ENCODE assay signal across 8 cellular contexts in genomic region chr4:1628892-1629703, GRCh38. TPM values are rescaled to one million over a fixed set of nuclear protein-coding genes. Genes with fewer than 3 reads are reported as not detected.
DNase-seq lines count a peak whose midpoint lies in the region; ATAC-seq, FAIRE-seq and TF ChIP-seq lines count a peak whose summit lies in the region.

No MANE protein-coding gene starts in this region.

- no peak overlapping the region for H3K9ac ChIP-seq in endothelial cell of umbilical vein (replicated peaks; ENCODE audit: extremely low read depth, insufficient read depth, low read length)

- no peaks in the 10 kb centered on the region for H3K36me3 ChIP-seq in endothelial cell of umbilical vein (ENCODE audit: control insufficient read depth in 2 of 2, extremely low read depth in 1 of 2, insufficient read depth in 2 of 2, low read length in 2 of 2)

- no peak overlapping the region for H3K4me2 ChIP-seq in endothelial cell of umbilical vein (ENCODE audit: insufficient read depth, low read length)

- TF ChIP-seq CTCF in AG09319 (IDR thresholded peaks at IDR 0.05; ENCODE audit: low read depth, low read length) (peak; percentile 95), endothelial cell of umbilical vein (IDR thresholded peaks at IDR 0.05; ENCODE audit: extremely low read depth in 1 of 2, insufficient read depth in 1 of 2, low read depth in 1 of 2, low read length in 2 of 2) (peak; percentile 97 to 99)

- H3K4me1 Mint-ChIP-seq in naive B cell = no peaks in the 10 kb centered on the region
- H3K4me1 Mint-ChIP-seq in stimulated activated effector memory CD8-positive, alpha-beta T cell treated with anti-CD3 and anti-CD28 coated beads, Interleukin-12 subunit alpha, Interleukin-12 subunit beta, amount 100 ng/mL, for 72 hours = no peaks in the 10 kb centered on the region

- ATAC-seq in naive B cell (ENCODE audit: low read depth in 2 of 2) (peak; percentile 63 to 65), GM18517 (IDR thresholded peaks at IDR 0.05; ENCODE audit: unreplicated experiment) (no peak)
- peak; percentile 81 for ATAC-seq in stimulated activated effector memory CD8-positive, alpha-beta T cell treated with anti-CD3 and anti-CD28 coated beads, Interleukin-12 subunit alpha, Interleukin-12 subunit beta, amount 100 ng/mL, for 72 hours

- FAIRE-seq in GM19239 (lab: Jason Lieb, UNC) (no peak), endothelial cell of umbilical vein (lab: Jason Lieb, UNC) (peak; percentile 82)

- no TSS peak for BruUV-seq in endothelial cell of umbilical vein (replicated peaks; lab: Mats Ljungman, UMichigan)

- no peak for TF ChIP-seq POLR2A in endothelial cell of umbilical vein (IDR thresholded peaks at IDR 0.05; ENCODE audit: low read depth, low read length)

- H3K9me3 ChIP-seq in endothelial cell of umbilical vein (replicated peaks; ENCODE audit: control insufficient read depth, insufficient read depth, low read length) = no peaks in the 10 kb centered on the region

- intact Hi-C loops in endothelial cell of umbilical vein (cut with micrococcal nuclease) = loop anchor here (1.0 kb wide), 2 partner anchors 273 to 462 kb away; no protein-coding TSS in a partner anchor

- no peaks in the 10 kb centered on the region for H3K36me3 Mint-ChIP-seq in naive B cell
- no peaks in the 10 kb centered on the region for H3K36me3 Mint-ChIP-seq in stimulated activated effector memory CD8-positive, alpha-beta T cell treated with anti-CD3 and anti-CD28 coated beads, Interleukin-12 subunit alpha, Interleukin-12 subunit beta, amount 100 ng/mL, for 72 hours

- no peaks in the 10 kb centered on the region for H3K79me2 ChIP-seq in endothelial cell of umbilical vein (ENCODE audit: control insufficient read depth, insufficient read depth, low read length)

- no peak overlapping the region for H3K27ac ChIP-seq in endothelial cell of umbilical vein (ENCODE audit: insufficient read depth, low read depth, low read length)

- H3K9me1 ChIP-seq in endothelial cell of umbilical vein (replicated peaks; ENCODE audit: control insufficient read depth, extremely low read depth, insufficient read depth, low read length) = no peaks in the 10 kb centered on the region

- H2AFZ ChIP-seq in endothelial cell of umbilical vein (ENCODE audit: low read depth, low read length) = no peak overlapping the region

- H3K4me3 Mint-ChIP-seq in naive B cell = no peak overlapping the region
- H3K4me3 Mint-ChIP-seq in stimulated activated effector memory CD8-positive, alpha-beta T cell treated with anti-CD3 and anti-CD28 coated beads, Interleukin-12 subunit alpha, Interleukin-12 subunit beta, amount 100 ng/mL, for 72 hours = no peak overlapping the region

- H3K4me3 ChIP-seq in endothelial cell of umbilical vein (replicated peaks in 1 of 3; ENCODE audit: insufficient read depth in 1 of 3, low read depth in 1 of 3, low read length in 3 of 3) = no peak overlapping the region

- no peaks in the 10 kb centered on the region for H3K27me3 Mint-ChIP-seq in naive B cell

- DNase-seq in AG09319 (ENCODE audit: extremely low read depth, low read depth) = no peak
- peak; percentile 93 for DNase-seq in GM19239 (ENCODE audit: insufficient read length, low spot score)
- peak; percentile 3 for DNase-seq in NCI-H526 treated with DMSO at 0.1 percent for 48 hours (lab: John Stamatoyannopoulos, UW)
- DNase-seq in activated CD8-positive, alpha-beta memory T cell treated with anti-CD3 and anti-CD28 coated beads for 4 hours (ENCODE audit: low read depth in 2 of 2) = peak; percentile 24 to 36
- DNase-seq in endothelial cell of umbilical vein (ENCODE audit: low read depth, low spot score) = peak; percentile 22
- peak; percentile 59 for DNase-seq in naive B cell
- DNase-seq in stimulated activated effector memory CD8-positive, alpha-beta T cell treated with anti-CD3 and anti-CD28 coated beads, Interleukin-12 subunit alpha, Interleukin-12 subunit beta, amount 100 ng/mL, for 72 hours (ENCODE audit: low spot score in 2 of 2) = peak; percentile 80 to 89

- dilution Hi-C loops in endothelial cell of umbilical vein (cut with MboI; ENCODE audit: extremely low pct_ligation_motif_present, low sequenced_read_pairs) = no loop called here

- no peaks in the 10 kb centered on the region for H4K20me1 ChIP-seq in endothelial cell of umbilical vein (replicated peaks; ENCODE audit: control insufficient read depth, extremely low read depth, insufficient read depth, low read length)

- no peaks in the 10 kb centered on the region for H3K4me1 ChIP-seq in endothelial cell of umbilical vein (ENCODE audit: control insufficient read depth, extremely low read depth, insufficient read depth, low read length)

- no peaks in the 10 kb centered on the region for H3K9me3 Mint-ChIP-seq in naive B cell
- H3K9me3 Mint-ChIP-seq in stimulated activated effector memory CD8-positive, alpha-beta T cell treated with anti-CD3 and anti-CD28 coated beads, Interleukin-12 subunit alpha, Interleukin-12 subunit beta, amount 100 ng/mL, for 72 hours = no peaks in the 10 kb centered on the region

- POLR2A ChIA-PET in endothelial cell of umbilical vein (lab: Charles Lee) = no interaction called here

- CTCF ChIA-PET in endothelial cell of umbilical vein (lab: Charles Lee) = interaction anchor here (0.7 to 2.2 kb wide), 12 partner anchors 9 to 283 kb away, joined by 3 to 53 read pairs (median 6); partner anchors contain the start of gene UVSSA

- peak overlapping the region in 1 of 6 donors; percentile 41 for H3K27ac Mint-ChIP-seq in naive B cell
- no peak overlapping the region for H3K27ac Mint-ChIP-seq in stimulated activated effector memory CD8-positive, alpha-beta T cell treated with anti-CD3 and anti-CD28 coated beads, Interleukin-12 subunit alpha, Interleukin-12 subunit beta, amount 100 ng/mL, for 72 hours

- H3K27me3 ChIP-seq in endothelial cell of umbilical vein (ENCODE audit: control insufficient read depth in 2 of 2, insufficient read depth in 2 of 2, low read length in 2 of 2) = no peaks in the 10 kb centered on the region

TF ChIP-seq in endothelial cell of umbilical vein, 7 proteins besides CTCF, POLR2A, EP300 and RAD21:
- no peak for TF ChIP-seq MAX (IDR thresholded peaks at IDR 0.05; ENCODE audit: insufficient read depth, insufficient read length)
- TF ChIP-seq GATA2 (IDR thresholded peaks at IDR 0.05; ENCODE audit: insufficient read depth, insufficient read length, low read depth, low read length) = no peak
- TF ChIP-seq FOS (IDR thresholded peaks at IDR 0.05; ENCODE audit: borderline replicate concordance, insufficient read depth, low read length) = no peak
- no peak for TF ChIP-seq JUN (IDR thresholded peaks at IDR 0.05; ENCODE audit: borderline replicate concordance, insufficient read depth, insufficient read length, low read depth)
- no peak for TF ChIP-seq EZH2 (IDR thresholded peaks at IDR 0.05; ENCODE audit: borderline replicate concordance, low read depth, low read length, severe bottlenecking)
- TF ChIP-seq POLR2AphosphoS5 (IDR thresholded peaks at IDR 0.05; ENCODE audit: insufficient read depth, low read depth, low read length) = no peak
- TF ChIP-seq MYC (IDR thresholded peaks at IDR 0.05; ENCODE audit: low read depth, low read length) = no peak

RNA-seq across cellular contexts. Expression of gene FAM53A, which starts 55.0 kb away (rescaled TPM):
- 1.3 and 1.7 TPM in 2 replicates for total RNA-seq in endothelial cell of umbilical vein
- 1.3 and 1.8 TPM in 2 replicates for polyA plus RNA-seq in endothelial cell of umbilical vein
- 0.83 and 1.6 TPM in 2 replicates for polyA plus RNA-seq in endothelial cell of umbilical vein (2011; cell fraction: cytosol; rRNA removed)
- 2.0 and 2.8 TPM in 2 replicates for polyA plus RNA-seq in endothelial cell of umbilical vein (2011; cell fraction: nucleus; rRNA removed)
- polyA plus RNA-seq in endothelial cell of umbilical vein (2012) = 0.25 and 1.3 TPM in 2 replicates
- 0.45 and 0.75 TPM in 2 replicates for polyA minus RNA-seq in endothelial cell of umbilical vein
- 1.7 TPM for polyA minus RNA-seq in endothelial cell of umbilical vein (2011; cell fraction: cytosol; rRNA and poly(A)+ RNA removed)
- polyA minus RNA-seq in endothelial cell of umbilical vein (2011; cell fraction: nucleus; rRNA and poly(A)+ RNA removed) = 1.5 and 1.9 TPM in 2 replicates
- 1 to 10 TPM; 1.5 to 2.9 (median 2.4) TPM for polyA plus RNA-seq in naive B cell (ENCODE audit: low read depth in 6 of 6)
